26 cellular contexts compared by ENCODE assay signal in the genomic region with DNA sequence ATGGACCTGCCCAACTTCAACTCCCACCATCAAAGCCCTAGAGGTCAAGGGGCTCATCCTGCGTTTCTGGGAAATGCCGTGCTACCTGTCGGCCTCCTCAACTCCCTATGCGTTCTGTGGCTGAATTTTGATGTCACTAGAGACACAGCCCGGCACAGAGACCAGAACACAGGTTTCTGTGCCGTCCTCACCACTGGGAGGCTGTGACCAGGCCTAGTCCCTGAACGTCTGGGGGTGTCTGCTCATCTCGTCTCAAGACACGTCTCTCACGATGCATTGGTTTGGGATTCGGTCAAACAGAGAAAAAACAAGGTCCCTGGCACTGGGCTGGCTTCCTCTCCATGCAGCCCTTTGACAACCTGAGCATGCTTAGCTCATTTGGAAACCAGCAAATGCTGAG. TPM values are rescaled to one million over a fixed set of nuclear protein-coding genes. Genes with fewer than 3 reads are reported as not detected.
DNase-seq lines count a peak whose midpoint lies in the region; ATAC-seq, FAIRE-seq and TF ChIP-seq lines count a peak whose summit lies in the region.
"Had no signal": no experiment of that assay in that cellular context is flagged by ENCODE, and none has a peak within 500 bp of the region (broad histone marks: within the 10 kb centered on the region; RNA-seq: fewer than 3 reads in every experiment).

No MANE protein-coding gene starts in this region.

- H3K4me1 ChIP-seq in IMR-90 (ENCODE audit: control insufficient read depth, insufficient read depth, low read length) = no peaks in the 10 kb centered on the region
- peaks cover 5% of the 10 kb centered on the region for H3K4me1 ChIP-seq in upper lobe of right lung

- H4K20me1 ChIP-seq in IMR-90 (ENCODE audit: insufficient read depth, low read length) = no peaks in the 10 kb centered on the region

- peaks cover 2 to 6% of the 10 kb centered on the region in 2 experiments; a peak in 3 of 4 replicates for H3K79me1 ChIP-seq in IMR-90 (ENCODE audit: low read depth in 1 of 2, low read length in 2 of 2)

- peak overlapping the region; percentile 40 for H2AK9ac ChIP-seq in IMR-90 (replicated peaks; ENCODE audit: low read depth, low read length, poor library complexity)

- H2BK15ac ChIP-seq in IMR-90 (ENCODE audit: low read depth, low read length) = no peak overlapping the region

- H3K4me3 ChIP-seq in IMR-90 (ENCODE audit: insufficient read depth, low read depth, low read length) (no peak overlapping the region), upper lobe of right lung (no peak overlapping the region), dorsolateral prefrontal cortex (no peak overlapping the region)
- H3K4me3 ChIP-seq: GM23338, lung, tibial nerve had no signal

- H2BK20ac ChIP-seq in IMR-90 (ENCODE audit: low read depth, low read length) = no peak overlapping the region

- WGBS in IMR-90 (ENCODE audit: extremely low coverage in 2 of 2, insufficient read length in 1 of 2), 2 experiments = 88% methylated on average over 4 of the region's 11 CpGs; no CpG with 5 or more reads in 1 of the 2 experiments

- H3K27ac ChIP-seq in IMR-90 (ENCODE audit: insufficient read depth, low read length) (no peak overlapping the region), upper lobe of right lung (no peak overlapping the region), dorsolateral prefrontal cortex (peak overlapping the region in 3 of 59 donors; percentile 2 to 22 (median 9))
- H3K27ac ChIP-seq: 22Rv1, tibial nerve, VCaP had no signal

- DNase-seq in activated T-cell treated with anti-CD3 and anti-CD28 coated beads, Interleukin-2, amount 50 U/mL, for 24 hours = no peak
- no peak for DNase-seq in activated T-cell treated with anti-CD3 and anti-CD28 coated beads, Interleukin-2, amount 50 U/mL, for 72 hours
- no peak for DNase-seq in IMR-90
- DNase-seq in immature natural killer cell = no peak
- DNase-seq in upper lobe of right lung = peak; percentile 28
- DNase-seq in D721Med (ENCODE audit: insufficient read length, low spot score) = no peak
- no peak for DNase-seq in dorsolateral prefrontal cortex
- no peak for DNase-seq in activated naive CD8-positive, alpha-beta T cell treated with anti-CD3 and anti-CD28 coated beads, Interleukin-2, amount 50 U/mL, for 24 hours
- DNase-seq: activated CD4-positive, alpha-beta T cell treated with anti-CD3 and anti-CD28 coated beads, Interleukin-2, amount 10 ng/mL, durations not matched to agents 7 days and 5 days; activated naive CD8-positive, alpha-beta T cell treated with anti-CD3 and anti-CD28 coated beads, Interleukin-2, amount 10 ng/mL, durations not matched to agents 7 days and 5 days; DND-41; effector CD8-positive, alpha-beta T cell; NCI-H1105 treated with DMSO at 0.1 percent for 48 hours; NCI-H2081; NCI-H510A; stimulated activated CD4-positive, alpha-beta T cell treated with anti-CD3 and anti-CD28 coated beads, Interleukin-4, amount 100 ng/mL, for 24 hours; stimulated activated naive CD8-positive, alpha-beta T cell treated with anti-CD3 and anti-CD28 coated beads, Interleukin-15, amount 100 ng/mL, for 72 hours had no signal

- H3K23ac ChIP-seq in IMR-90 (ENCODE audit: low read depth, low read length) = no peak overlapping the region

- CTCF ChIA-PET in IMR-90 (lab: Yijun Ruan, JAX) = no interaction called here

- dilution Hi-C loops in IMR-90 (cut with HindIII; ENCODE audit: low sequenced_read_pairs, unreplicated experiment) = no loop called here

- ATAC-seq in activated T-cell treated with anti-CD3 and anti-CD28 coated beads, Interleukin-2, amount 50 U/mL, for 72 hours (replicated peaks in 1 of 2) = no peak
- ATAC-seq in IMR-90 (ENCODE audit: low read depth) (no peak), upper lobe of right lung (no peak)
- no peak for ATAC-seq in activated naive CD8-positive, alpha-beta T cell treated with anti-CD3 and anti-CD28 coated beads, Interleukin-2, amount 50 U/mL, for 24 hours
- ATAC-seq: esophagus mucosa; GM23338; stimulated activated naive CD8-positive, alpha-beta T cell treated with anti-CD3 and anti-CD28 coated beads, Interleukin-15, amount 100 ng/mL, for 72 hours had no signal

- H3K56ac ChIP-seq in IMR-90 (ENCODE audit: extremely low read depth, insufficient read depth, low read length) = no peak overlapping the region

- POLR2A ChIA-PET in IMR-90 (lab: Charles Lee; ENCODE audit: unreplicated experiment) = no interaction called here

- no peak overlapping the region for H3K4me3 Mint-ChIP-seq in activated T-cell treated with anti-CD3 and anti-CD28 coated beads, Interleukin-2, amount 50 U/mL, for 24 hours
- no peak overlapping the region for H3K4me3 Mint-ChIP-seq in activated T-cell treated with anti-CD3 and anti-CD28 coated beads, Interleukin-2, amount 50 U/mL, for 72 hours
- no peak overlapping the region for H3K4me3 Mint-ChIP-seq in immature natural killer cell
- H3K4me3 Mint-ChIP-seq in activated naive CD8-positive, alpha-beta T cell treated with anti-CD3 and anti-CD28 coated beads, Interleukin-2, amount 50 U/mL, for 24 hours = no peak overlapping the region
- H3K4me3 Mint-ChIP-seq: activated CD4-positive, alpha-beta T cell treated with anti-CD3 and anti-CD28 coated beads, Interleukin-2, amount 10 ng/mL, durations not matched to agents 7 days and 5 days; activated naive CD8-positive, alpha-beta T cell treated with anti-CD3 and anti-CD28 coated beads, Interleukin-2, amount 10 ng/mL, durations not matched to agents 7 days and 5 days; GM23338; stimulated activated naive CD8-positive, alpha-beta T cell treated with anti-CD3 and anti-CD28 coated beads, Interleukin-15, amount 100 ng/mL, for 72 hours had no signal

- TF ChIP-seq POLR2A in IMR-90 (IDR thresholded peaks at IDR 0.05; ENCODE audit: low read depth, low read length) = no peak

- TF ChIP-seq CTCF in IMR-90 (conservative IDR thresholded peaks at IDR 0.05; ENCODE audit: low read depth, low read length) (no peak), upper lobe of right lung (IDR thresholded peaks at IDR 0.05) (no peak), D721Med (IDR thresholded peaks at IDR 0.05; ENCODE audit: insufficient read depth, missing control alignments) (no peak), dorsolateral prefrontal cortex (IDR thresholded peaks at IDR 0.05 in 54 of 56, conservative IDR thresholded peaks at IDR 0.05 in 2 of 56; ENCODE audit: low read depth in 1 of 56, partially characterized antibody in 56 of 56) (no peak)

- FAIRE-seq in D721Med (lab: Jason Lieb, UNC) = no peak
- FAIRE-seq: frontal cortex, keratinocyte had no signal

- in situ Hi-C loops in IMR-90 (cut with MboI; ENCODE audit: low sequenced_read_pairs) = loop anchor here (25.0 kb wide), 1 partner anchor 1947 kb away; no protein-coding TSS in a partner anchor

- no peak overlapping the region for H2BK5ac ChIP-seq in IMR-90 (ENCODE audit: low read depth, low read length, poor library complexity, severe bottlenecking)

- intact Hi-C loops in IMR-90 (cut with micrococcal nuclease) (no loop called here), upper lobe of right lung (cut with DNase I) (no loop called here), dorsolateral prefrontal cortex (cut with DNase I) (loop anchor here in 1 of 2 donors (10.0 kb wide), 3 partner anchors 145 to 1125 kb away; no protein-coding TSS in a partner anchor)

- H4K5ac ChIP-seq in IMR-90 (ENCODE audit: low read depth, low read length) = no peak overlapping the region

- H3K9me3 ChIP-seq in IMR-90 (ENCODE audit: control insufficient read depth, insufficient read depth, low read length) (no peaks in the 10 kb centered on the region), upper lobe of right lung (no peaks in the 10 kb centered on the region)
- H3K9me3 ChIP-seq: tibial nerve had no signal

- H3K4me1 Mint-ChIP-seq in activated T-cell treated with anti-CD3 and anti-CD28 coated beads, Interleukin-2, amount 50 U/mL, for 24 hours (ENCODE audit: low read depth) = peaks cover 15% of the 10 kb centered on the region
- no peaks in the 10 kb centered on the region for H3K4me1 Mint-ChIP-seq in activated T-cell treated with anti-CD3 and anti-CD28 coated beads, Interleukin-2, amount 50 U/mL, for 72 hours (ENCODE audit: low read depth)
- peaks cover 70 to 72% of the 10 kb centered on the region in 2 donors for H3K4me1 Mint-ChIP-seq in immature natural killer cell
- peaks cover 36% of the 10 kb centered on the region for H3K4me1 Mint-ChIP-seq in activated naive CD8-positive, alpha-beta T cell treated with anti-CD3 and anti-CD28 coated beads, Interleukin-2, amount 50 U/mL, for 24 hours
- H3K4me1 Mint-ChIP-seq: GM23338 had no signal

- H3K9ac ChIP-seq in IMR-90 (ENCODE audit: low read depth, low read length) = no peak overlapping the region

- no peaks in the 10 kb centered on the region for H3K9me1 ChIP-seq in IMR-90 (ENCODE audit: insufficient read depth, low read length)

- no peak overlapping the region for H2BK120ac ChIP-seq in IMR-90 (ENCODE audit: low read depth, low read length)

- H4K8ac ChIP-seq in IMR-90 (ENCODE audit: low read depth in 2 of 2, low read length in 2 of 2) = no peak overlapping the region

- H3K18ac ChIP-seq in IMR-90 (ENCODE audit: low read depth, low read length) = no peak overlapping the region

- TF ChIP-seq RAD21 in IMR-90 (IDR thresholded peaks at IDR 0.05; ENCODE audit: low read length) = no peak

- no peaks in the 10 kb centered on the region for H3K9me3 Mint-ChIP-seq in activated T-cell treated with anti-CD3 and anti-CD28 coated beads, Interleukin-2, amount 50 U/mL, for 24 hours
- H3K9me3 Mint-ChIP-seq in activated T-cell treated with anti-CD3 and anti-CD28 coated beads, Interleukin-2, amount 50 U/mL, for 72 hours = no peaks in the 10 kb centered on the region
- no peaks in the 10 kb centered on the region for H3K9me3 Mint-ChIP-seq in immature natural killer cell
- no peaks in the 10 kb centered on the region for H3K9me3 Mint-ChIP-seq in activated naive CD8-positive, alpha-beta T cell treated with anti-CD3 and anti-CD28 coated beads, Interleukin-2, amount 50 U/mL, for 24 hours
- H3K9me3 Mint-ChIP-seq: activated CD4-positive, alpha-beta T cell treated with anti-CD3 and anti-CD28 coated beads, Interleukin-2, amount 10 ng/mL, durations not matched to agents 7 days and 5 days; activated naive CD8-positive, alpha-beta T cell treated with anti-CD3 and anti-CD28 coated beads, Interleukin-2, amount 10 ng/mL, durations not matched to agents 7 days and 5 days; activated T-helper 2 cell treated with anti-CD3 and anti-CD28 coated beads, Interferon-gamma antibody, Interleukin-2, Interleukin-4, amounts not matched to agents 10 μg/mL and 5 μg/mL and 100 μg/mL, durations not matched to agents 14 hours and 24 hours and 36 hours; stimulated activated naive CD8-positive, alpha-beta T cell treated with anti-CD3 and anti-CD28 coated beads, Interleukin-15, amount 100 ng/mL, for 72 hours had no signal

- no peak overlapping the region for H2AK5ac ChIP-seq in IMR-90 (ENCODE audit: low read depth, low read length)

- H3K4ac ChIP-seq in IMR-90 (ENCODE audit: low read depth, low read length) = no peak overlapping the region

- peaks cover 26% of the 10 kb centered on the region for H3K36me3 ChIP-seq in IMR-90 (ENCODE audit: control insufficient read depth, insufficient read depth, low read length)
- H3K36me3 ChIP-seq in upper lobe of right lung = peaks cover 42% of the 10 kb centered on the region

- no peaks in the 10 kb centered on the region for H3K27me3 ChIP-seq in IMR-90 (ENCODE audit: control insufficient read depth, insufficient read depth, low read length)
- no peaks in the 10 kb centered on the region for H3K27me3 ChIP-seq in upper lobe of right lung
- no peaks in the 10 kb centered on the region for H3K27me3 ChIP-seq in dorsolateral prefrontal cortex
- H3K27me3 ChIP-seq: tibial nerve had no signal

- H3K14ac ChIP-seq in IMR-90 (replicated peaks; ENCODE audit: low read depth, low read length) = no peak overlapping the region

- no peak overlapping the region for H4K91ac ChIP-seq in IMR-90 (ENCODE audit: insufficient read depth, low read depth, low read length)

- peaks cover 48% of the 10 kb centered on the region for H3K36me3 Mint-ChIP-seq in activated T-cell treated with anti-CD3 and anti-CD28 coated beads, Interleukin-2, amount 50 U/mL, for 24 hours (ENCODE audit: low read depth)
- peaks cover 1 to 11% of the 10 kb centered on the region in 2 donors for H3K36me3 Mint-ChIP-seq in activated T-cell treated with anti-CD3 and anti-CD28 coated beads, Interleukin-2, amount 50 U/mL, for 72 hours (ENCODE audit: insufficient read depth in 2 of 2)
- H3K36me3 Mint-ChIP-seq in immature natural killer cell = peaks cover 30 to 36% (median 36%) of the 10 kb centered on the region in 3 donors
- peaks cover 27% of the 10 kb centered on the region for H3K36me3 Mint-ChIP-seq in activated naive CD8-positive, alpha-beta T cell treated with anti-CD3 and anti-CD28 coated beads, Interleukin-2, amount 50 U/mL, for 24 hours (ENCODE audit: low read depth)

- no peak overlapping the region for H3K4me2 ChIP-seq in IMR-90 (ENCODE audit: low read depth, low read length)
- H3K4me2 ChIP-seq: GM23338 had no signal

- H3K27ac Mint-ChIP-seq in activated T-cell treated with anti-CD3 and anti-CD28 coated beads, Interleukin-2, amount 50 U/mL, for 24 hours = peak overlapping the region; percentile 44
- H3K27ac Mint-ChIP-seq in activated T-cell treated with anti-CD3 and anti-CD28 coated beads, Interleukin-2, amount 50 U/mL, for 72 hours = no peak overlapping the region
- peak overlapping the region; percentile 97 to 100 (median 100) for H3K27ac Mint-ChIP-seq in immature natural killer cell
- no peak overlapping the region for H3K27ac Mint-ChIP-seq in activated naive CD8-positive, alpha-beta T cell treated with anti-CD3 and anti-CD28 coated beads, Interleukin-2, amount 50 U/mL, for 24 hours
- H3K27ac Mint-ChIP-seq: activated CD4-positive, alpha-beta T cell treated with anti-CD3 and anti-CD28 coated beads, Interleukin-2, amount 10 ng/mL, durations not matched to agents 7 days and 5 days; activated naive CD8-positive, alpha-beta T cell treated with anti-CD3 and anti-CD28 coated beads, Interleukin-2, amount 10 ng/mL, durations not matched to agents 7 days and 5 days; activated T-helper 2 cell treated with anti-CD3 and anti-CD28 coated beads, Interferon-gamma antibody, Interleukin-2, Interleukin-4, amounts not matched to agents 10 μg/mL and 5 μg/mL and 100 μg/mL, durations not matched to agents 14 hours and 24 hours and 36 hours; GM23338; stimulated activated naive CD8-positive, alpha-beta T cell treated with anti-CD3 and anti-CD28 coated beads, Interleukin-15, amount 100 ng/mL, for 72 hours had no signal

- no peaks in the 10 kb centered on the region for H3K27me3 Mint-ChIP-seq in activated T-cell treated with anti-CD3 and anti-CD28 coated beads, Interleukin-2, amount 50 U/mL, for 24 hours
- H3K27me3 Mint-ChIP-seq in activated T-cell treated with anti-CD3 and anti-CD28 coated beads, Interleukin-2, amount 50 U/mL, for 72 hours (ENCODE audit: low read depth) = no peaks in the 10 kb centered on the region
- H3K27me3 Mint-ChIP-seq in immature natural killer cell (ENCODE audit: low read depth in 3 of 3) = peaks cover 21 to 28% (median 24%) of the 10 kb centered on the region in 3 donors
- H3K27me3 Mint-ChIP-seq in activated naive CD8-positive, alpha-beta T cell treated with anti-CD3 and anti-CD28 coated beads, Interleukin-2, amount 50 U/mL, for 24 hours = no peaks in the 10 kb centered on the region
- H3K27me3 Mint-ChIP-seq: activated CD4-positive, alpha-beta T cell treated with anti-CD3 and anti-CD28 coated beads, Interleukin-2, amount 10 ng/mL, durations not matched to agents 7 days and 5 days; activated naive CD8-positive, alpha-beta T cell treated with anti-CD3 and anti-CD28 coated beads, Interleukin-2, amount 10 ng/mL, durations not matched to agents 7 days and 5 days; stimulated activated naive CD8-positive, alpha-beta T cell treated with anti-CD3 and anti-CD28 coated beads, Interleukin-15, amount 100 ng/mL, for 72 hours had no signal

- BruUV-seq in IMR-90 (replicated peaks; lab: Mats Ljungman, UMichigan) = no TSS peak

- no peak overlapping the region for H2AFZ ChIP-seq in IMR-90 (replicated peaks; ENCODE audit: low read length, poor library complexity)
- H2AFZ ChIP-seq: GM23338 had no signal

RNA-seq across cellular contexts. Expression of gene SLC15A4, which starts 33.5 kb away (rescaled TPM):
- 10 to 100 TPM; 19.4 to 19.8 TPM for total RNA-seq in activated T-cell treated with anti-CD3 and anti-CD28 coated beads, Interleukin-2, amount 50 U/mL, for 72 hours
- total RNA-seq in IMR-90 (2012; rRNA removed) (21.4 and 21.9 TPM in 2 replicates), upper lobe of right lung (31.3 TPM), dorsolateral prefrontal cortex (10 to 100 TPM; 19.4 to 39.0 (median 27.8) TPM)
- polyA plus RNA-seq in IMR-90 (2012; rRNA removed) (14.3 and 15.4 TPM in 2 replicates), immature natural killer cell (10 to 100 TPM; 36.3 to 39.2 (median 39.0) TPM)
- polyA plus RNA-seq in IMR-90 (2012; cell fraction: cytosol; rRNA removed) = 7.8 and 12.7 TPM in 2 replicates
- polyA plus RNA-seq in IMR-90 (2012; cell fraction: nucleus; rRNA removed; ENCODE audit: low replicate concordance) = 15.4 and 31.6 TPM in 2 replicates

Comparison
In these comparisons a context has a peak if more than half of its experiments do, and no peak if none do; other contexts are left out.
1. H3K27ac Mint-ChIP-seq: peak in activated T-cell treated with anti-CD3 and anti-CD28 coated beads, Interleukin-2, amount 50 U/mL, for 24 hours (single experiment) and immature natural killer cell (6 of 6); none in activated T-cell treated with anti-CD3 and anti-CD28 coated beads, Interleukin-2, amount 50 U/mL, for 72 hours (single experiment) and activated naive CD8-positive, alpha-beta T cell treated with anti-CD3 and anti-CD28 coated beads, Interleukin-2, amount 50 U/mL, for 24 hours (single experiment).